Comparison of ENCODE assay signal across 8 cellular contexts in the genomic region with DNA sequence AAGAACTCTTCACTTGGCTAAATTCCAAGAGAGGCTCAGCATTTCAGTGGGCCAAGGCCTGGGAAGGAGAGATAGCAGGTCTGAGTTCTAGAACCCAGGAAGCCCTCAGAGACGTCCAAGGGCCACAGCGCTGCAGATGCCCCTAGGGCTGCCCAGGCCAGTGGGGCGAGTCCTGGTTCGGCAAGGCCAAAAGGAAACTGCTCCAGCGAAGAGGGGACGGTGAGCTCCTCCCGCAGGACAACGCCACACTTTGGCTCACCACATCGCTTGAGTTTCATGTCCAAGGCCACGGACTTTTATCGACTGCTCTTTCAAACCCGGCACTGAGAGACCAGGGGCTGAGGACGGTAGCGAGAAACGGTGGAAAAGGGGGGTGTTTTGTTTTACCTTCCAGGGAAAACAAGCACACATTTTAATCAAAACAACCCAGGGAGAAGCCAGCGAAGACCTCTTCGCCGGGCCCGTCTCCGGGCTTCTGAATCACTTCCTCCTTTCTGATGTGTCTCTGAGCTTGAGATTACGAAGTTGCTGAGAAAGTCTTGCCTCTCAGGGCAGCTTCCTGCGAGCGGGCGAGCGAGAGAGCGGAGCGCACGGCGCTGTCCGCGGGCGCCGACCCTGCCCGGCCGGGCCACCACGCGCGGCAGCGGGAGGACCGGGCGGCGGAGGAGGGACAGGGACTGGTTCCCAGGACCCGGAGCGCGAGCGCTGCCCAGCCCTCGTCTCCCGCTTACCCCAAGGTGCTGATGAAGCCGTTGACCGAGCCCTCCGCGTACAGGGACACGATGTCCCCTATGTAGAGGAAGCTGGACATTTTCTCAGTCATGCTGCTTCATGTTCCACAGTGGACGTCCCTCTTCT. TPM values are rescaled to one million over a fixed set of nuclear protein-coding genes. Genes with fewer than 3 reads are reported as not detected.
A peak's percentile ranks its signal among the peaks of the same experiment; 100 is the strongest.
DNase-seq lines count a peak whose midpoint lies in the region; ATAC-seq and TF ChIP-seq lines count a peak whose summit lies in the region.

No MANE protein-coding gene starts in this region.

- DNase-seq in DND-41, result peak; percentile 75
- peak; percentile 67 to 77 for DNase-seq in SJCRH30
- peak; percentile 75 for DNase-seq in activated naive CD4-positive, alpha-beta T cell treated with anti-CD3 and anti-CD28 coated beads, Interleukin-2, amount 10 ng/mL, durations not matched to agents 7 days and 5 days
- DNase-seq in glomerular visceral epithelial cell (ENCODE audit: extremely low spot score), result peak; percentile 68
- DNase-seq in ovary, result peak; percentile 55 to 71 (median 70)
- peak; percentile 68 for DNase-seq in thyroid gland

- H3K27me3 ChIP-seq in DND-41 (ENCODE audit: insufficient read depth, low read length, poor library complexity) (no peaks in the 10 kb centered on the region), HUES6 (ENCODE audit: control insufficient read depth, insufficient read depth, low read length) (no peaks in the 10 kb centered on the region), SJCRH30 (no peaks in the 10 kb centered on the region), ovary (no peaks in the 10 kb centered on the region), thyroid gland (no peaks in the 10 kb centered on the region)

- peaks cover 38% of the 10 kb centered on the region for H3K4me1 Mint-ChIP-seq in activated naive CD4-positive, alpha-beta T cell treated with anti-CD3 and anti-CD28 coated beads, Interleukin-2, amount 10 ng/mL, durations not matched to agents 7 days and 5 days

- no peaks in the 10 kb centered on the region; the same call in 1 of the 2 replicates for H3K36me3 ChIP-seq in DND-41 (ENCODE audit: insufficient read depth, low read length)
- no peaks in the 10 kb centered on the region for H3K36me3 ChIP-seq in HUES6 (ENCODE audit: control insufficient read depth, insufficient read depth, low read length)
- no peaks in the 10 kb centered on the region for H3K36me3 ChIP-seq in SJCRH30
- H3K36me3 ChIP-seq in ovary, result no peaks in the 10 kb centered on the region
- no peaks in the 10 kb centered on the region for H3K36me3 ChIP-seq in thyroid gland

- H3K79me2 ChIP-seq in DND-41 (ENCODE audit: insufficient read depth, low read length), result peaks cover 56% of the 10 kb centered on the region

- CTCF ChIA-PET in activated naive CD4-positive, alpha-beta T cell treated with anti-CD3 and anti-CD28 coated beads, Interleukin-2, amount 10 ng/mL, durations not matched to agents 7 days and 5 days (lab: Charles Lee), result interaction anchor here (0.7 to 2.6 kb wide), 9 partner anchors 10 to 473 kb away, joined by 3 to 12 read pairs (median 3); no protein-coding TSS in a partner anchor

- no peaks in the 10 kb centered on the region for H3K9me3 Mint-ChIP-seq in activated naive CD4-positive, alpha-beta T cell treated with anti-CD3 and anti-CD28 coated beads, Interleukin-2, amount 10 ng/mL, durations not matched to agents 7 days and 5 days

- H3K4me3 ChIP-seq in DND-41 (ENCODE audit: low read depth in 1 of 2, low read length in 2 of 2) (peak overlapping the region; percentile 83 to 96), HUES6 (ENCODE audit: low read depth, low read length) (peak overlapping the region; percentile 100), SJCRH30 (peak overlapping the region; percentile 72), ovary (peak overlapping the region; percentile 92), thyroid gland (replicated peaks in 1 of 3) (peak overlapping the region; percentile 27 to 63 (median 47))

- peaks cover 7% of the 10 kb centered on the region for H3K36me3 Mint-ChIP-seq in activated naive CD4-positive, alpha-beta T cell treated with anti-CD3 and anti-CD28 coated beads, Interleukin-2, amount 10 ng/mL, durations not matched to agents 7 days and 5 days

- H3K4me2 ChIP-seq in DND-41 (ENCODE audit: insufficient read depth, low read length), result peak overlapping the region; percentile 98

- peak overlapping the region; percentile 98 for H3K27ac ChIP-seq in DND-41 (ENCODE audit: low read length)
- H3K27ac ChIP-seq in HUES6 (ENCODE audit: low read depth, low read length), result peak overlapping the region; percentile 65; the same call in 1 of the 2 replicates
- H3K27ac ChIP-seq in SJCRH30, result peak overlapping the region; percentile 45
- H3K27ac ChIP-seq in ovary, result peak overlapping the region; percentile 85 to 92
- peak overlapping the region; percentile 68 to 94 (median 91) for H3K27ac ChIP-seq in thyroid gland

- peak overlapping the region; percentile 98 for H3K27ac Mint-ChIP-seq in activated naive CD4-positive, alpha-beta T cell treated with anti-CD3 and anti-CD28 coated beads, Interleukin-2, amount 10 ng/mL, durations not matched to agents 7 days and 5 days

- WGBS in ovary, 3 donors, result 0 to 1% (median 1%) methylated on average over 26 to 54 of the region's 54 CpGs
- WGBS in thyroid gland, 2 donors, result 0 to 1% methylated on average over 28 to 34 of the region's 54 CpGs

- peak; percentile 36 for TF ChIP-seq POLR2A in ovary (IDR thresholded peaks at IDR 0.05)
- peak in 1 of 2 donors; percentile 31 for TF ChIP-seq POLR2A in thyroid gland (IDR thresholded peaks at IDR 0.05)

- TF ChIP-seq CTCF in DND-41 (IDR thresholded peaks at IDR 0.05; ENCODE audit: borderline replicate concordance, extremely low read depth, low read length, poor library complexity, severe bottlenecking), result peak; percentile 37
- TF ChIP-seq CTCF in ovary (IDR thresholded peaks at IDR 0.05), result no peak
- peak in 1 of 6 experiments; percentile 6 for TF ChIP-seq CTCF in thyroid gland (IDR thresholded peaks at IDR 0.05)

- H3K27me3 Mint-ChIP-seq in activated naive CD4-positive, alpha-beta T cell treated with anti-CD3 and anti-CD28 coated beads, Interleukin-2, amount 10 ng/mL, durations not matched to agents 7 days and 5 days, result peaks cover 4% of the 10 kb centered on the region

- H4K20me1 ChIP-seq in DND-41 (ENCODE audit: insufficient read depth, low read length), result peaks cover 14% of the 10 kb centered on the region; the same call in 1 of the 2 replicates

- no peaks in the 10 kb centered on the region for H3K9me3 ChIP-seq in DND-41 (ENCODE audit: insufficient read depth, low read length, severe bottlenecking)
- H3K9me3 ChIP-seq in HUES6 (ENCODE audit: control insufficient read depth, insufficient read depth, low read depth, low read length), result no peaks in the 10 kb centered on the region
- H3K9me3 ChIP-seq in SJCRH30 (replicated peaks), result no peaks in the 10 kb centered on the region
- no peaks in the 10 kb centered on the region for H3K9me3 ChIP-seq in ovary
- H3K9me3 ChIP-seq in thyroid gland, result no peaks in the 10 kb centered on the region

- no peak for TF ChIP-seq EP300 in ovary (IDR thresholded peaks at IDR 0.05)

- peak; percentile 65 for ATAC-seq in DND-41 (ENCODE audit: insufficient read depth, low read depth)
- peak; percentile 50 for ATAC-seq in GM21423 (IDR thresholded peaks at IDR 0.05; ENCODE audit: unreplicated experiment)

- peak overlapping the region; percentile 90 for H2AFZ ChIP-seq in DND-41 (ENCODE audit: low read depth, low read length)

- intact Hi-C loops in ovary (cut with DNase I), result no loop called here
- intact Hi-C loops in thyroid gland (cut with DNase I), result loop anchor here (10.0 kb wide), 1 partner anchor 53 kb away; no protein-coding TSS in a partner anchor

- H3K9ac ChIP-seq in DND-41 (ENCODE audit: low read depth, low read length), result peak overlapping the region; percentile 86
- peak overlapping the region; percentile 90 for H3K9ac ChIP-seq in HUES6 (ENCODE audit: low read length)

- H3K4me1 ChIP-seq in DND-41 (ENCODE audit: insufficient read depth, low read length), result peaks cover 56% of the 10 kb centered on the region
- H3K4me1 ChIP-seq in HUES6 (ENCODE audit: control insufficient read depth, insufficient read depth, low read length), result peaks cover 10% of the 10 kb centered on the region; the same call in 1 of the 2 replicates
- 0 out of 2 replicates have a peak, but pooled peaks cover 3% of the 10 kb centered on the region for H3K4me1 ChIP-seq in SJCRH30
- peaks cover 2% of the 10 kb centered on the region for H3K4me1 ChIP-seq in ovary (ENCODE audit: insufficient read depth)
- peaks cover 4 to 5% of the 10 kb centered on the region in 2 donors for H3K4me1 ChIP-seq in thyroid gland

- peak overlapping the region; percentile 98 for H3K4me3 Mint-ChIP-seq in activated naive CD4-positive, alpha-beta T cell treated with anti-CD3 and anti-CD28 coated beads, Interleukin-2, amount 10 ng/mL, durations not matched to agents 7 days and 5 days

RNA-seq across cellular contexts. Expression of a gene that starts 0.8 kb away (rescaled TPM):
- total RNA-seq in SJCRH30 (2014; rRNA removed; shearing (Covaris generic)), result 7.8 and 8.7 TPM in 2 replicates
- total RNA-seq in ovary (10 to 100 TPM; 23.7 to 51.1 (median 33.9) TPM), thyroid gland (10 to 100 TPM; 24.4 to 39.7 (median 33.7) TPM)
- polyA plus RNA-seq in ovary, result 10 to 100 TPM in 1 of 2 donors, 1 to 10 TPM in 1; 5.9 to 14.2 TPM

Comparison
In these comparisons a context has a peak if more than half of its experiments do, and no peak if none do; other contexts are left out.
1. Peak in every context shown above with its lines: DNase-seq, ATAC-seq, H3K4me3 ChIP-seq and H3K27ac ChIP-seq.
2. H3K27ac ChIP-seq: peak in every context shown above with its lines; median percentile 98 in DND-41; 91 in thyroid gland; 88 in ovary; 65 in HUES6; 45 in SJCRH30.
3. H3K4me3 ChIP-seq: peak in every context shown above with its lines; median percentile 100 in HUES6; 92 in ovary; 90 in DND-41; 72 in SJCRH30; 47 in thyroid gland.